ENCODE assay signal across 26 cellular contexts in the genomic region with DNA sequence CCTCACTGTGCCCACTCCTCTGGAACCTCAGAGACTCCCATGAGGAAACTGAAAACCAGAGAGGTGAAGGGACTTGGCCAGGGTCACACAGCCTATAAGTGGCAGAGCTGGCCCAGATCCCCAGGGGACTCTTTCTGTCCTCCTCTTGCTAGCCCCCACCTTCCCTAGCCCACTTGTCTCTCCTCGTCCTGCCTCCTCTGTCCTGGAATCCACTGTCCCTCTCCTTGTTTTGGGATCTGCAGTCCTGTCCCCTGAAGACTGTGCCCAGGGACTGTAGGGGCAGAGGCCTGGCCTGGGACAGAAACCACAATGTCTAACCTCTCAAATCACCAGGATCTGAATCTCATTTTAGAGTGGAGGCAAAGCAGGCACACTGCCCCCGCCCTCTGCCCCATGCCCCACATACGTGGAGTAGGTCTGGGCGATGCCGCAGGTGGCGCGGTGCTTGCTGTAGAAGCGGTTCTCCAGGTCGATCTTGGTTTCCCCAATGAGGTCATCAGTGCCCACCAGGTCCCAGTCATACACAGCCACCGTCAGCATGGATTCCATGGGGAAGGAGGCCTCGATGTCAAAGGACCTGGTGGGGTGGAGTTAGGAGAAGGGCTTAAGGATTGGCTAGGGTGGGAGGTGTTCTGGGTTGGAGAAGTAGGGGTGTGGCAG. TPM values are rescaled to one million over a fixed set of nuclear protein-coding genes. Genes with fewer than 3 reads are reported as not detected.
DNase-seq lines count a peak whose midpoint lies in the region; ATAC-seq and TF ChIP-seq lines count a peak whose summit lies in the region.
"Had no signal": no experiment of that assay in that cellular context is flagged by ENCODE, and none has a peak within 500 bp of the region (broad histone marks: within the 10 kb centered on the region; RNA-seq: fewer than 3 reads in every experiment).

No MANE protein-coding gene starts in this region.

- POLR2A ChIA-PET in A673 (lab: Charles Lee; ENCODE audit: low non-redundant PET): no interaction called here

- H3K27me3 ChIP-seq in lower lobe of right lung (ENCODE audit: low read depth) (no peaks in the 10 kb centered on the region), sigmoid colon (no peaks in the 10 kb centered on the region), A673 (replicated peaks; ENCODE audit: insufficient read depth, low read depth, low read length, poor library complexity) (no peaks in the 10 kb centered on the region)
- H3K27me3 ChIP-seq: BE2C had no signal

- no peak for TF ChIP-seq EP300 in sigmoid colon (IDR thresholded peaks at IDR 0.05)

- H3K9me3 ChIP-seq in T-helper 17 cell (ENCODE audit: control insufficient read depth, low read length, poor library complexity, severe bottlenecking): peaks cover 7% of the 10 kb centered on the region
- H3K9me3 ChIP-seq in lower lobe of right lung: peaks cover 9% of the 10 kb centered on the region
- H3K9me3 ChIP-seq in sigmoid colon: peaks cover 0 to 4% (median 2%) of the 10 kb centered on the region in 4 donors
- peaks cover 5% of the 10 kb centered on the region for H3K9me3 ChIP-seq in A673 (ENCODE audit: low read depth, low read length, poor library complexity, severe bottlenecking)
- H3K9me3 ChIP-seq: A549, BE2C had no signal

- WGBS in sigmoid colon, 2 donors: 88 to 91% methylated on average over 11 of the region's 11 CpGs

- ATAC-seq in T-helper 17 cell (no peak), lower lobe of right lung (no peak), HG02840 (IDR thresholded peaks at IDR 0.05; ENCODE audit: low FRiP score, unreplicated experiment) (no peak)
- ATAC-seq: A549, GM12878 had no signal

- H3K27ac ChIP-seq in lower lobe of right lung: no peak overlapping the region
- H3K27ac ChIP-seq in sigmoid colon: no peak overlapping the region
- no peak overlapping the region for H3K27ac ChIP-seq in A673 (ENCODE audit: low read depth, low read length, poor library complexity, severe bottlenecking)
- H3K27ac ChIP-seq: KMS-11, SK-N-MC had no signal

- H3K4me1 Mint-ChIP-seq in CD14-positive monocyte: peaks cover 4% of the 10 kb centered on the region
- peaks cover 2% of the 10 kb centered on the region for H3K4me1 Mint-ChIP-seq in T-helper 17 cell

- BruUV-seq in A673 (replicated peaks; lab: Mats Ljungman, UMichigan): no TSS peak

- H3K36me3 ChIP-seq in lower lobe of right lung (no peaks in the 10 kb centered on the region), sigmoid colon (no peaks in the 10 kb centered on the region), A673 (ENCODE audit: insufficient read depth, low read length, poor library complexity, severe bottlenecking) (no peaks in the 10 kb centered on the region)
- H3K36me3 ChIP-seq: BE2C had no signal

- CTCF ChIA-PET in A673 (lab: Charles Lee): no interaction called here

- TF ChIP-seq CTCF in CD14-positive monocyte (IDR thresholded peaks at IDR 0.05) (no peak), lower lobe of right lung (IDR thresholded peaks at IDR 0.05) (no peak), sigmoid colon (IDR thresholded peaks at IDR 0.05) (no peak), A673 (conservative IDR thresholded peaks at IDR 0.05; ENCODE audit: low read depth, low read length) (no peak)

- intact Hi-C loops in CD14-positive monocyte (cut with micrococcal nuclease) (loop anchor here in 1 of 2 donors (10.0 kb wide), 1 partner anchor 221 kb away; a partner anchor contains a TSS), lower lobe of right lung (cut with DNase I) (no loop called here), sigmoid colon (cut with DNase I) (no loop called here), A673 (cut with micrococcal nuclease; ENCODE audit: unreplicated experiment) (no loop called here)

- H3K4me3 ChIP-seq in lower lobe of right lung (no peak overlapping the region), sigmoid colon (no peak overlapping the region), A673 (ENCODE audit: low read depth, low read length, poor library complexity, severe bottlenecking) (no peak overlapping the region)
- H3K4me3 ChIP-seq: A549, GM12878, SK-N-MC had no signal

- H3K27ac Mint-ChIP-seq in CD14-positive monocyte (peak overlapping the region in 1 of 7 donors; percentile 4), T-helper 17 cell (peak overlapping the region; percentile 27)
- H3K27ac Mint-ChIP-seq: CD4-positive, alpha-beta T cell had no signal

- peaks cover 0 to 5% (median 3%) of the 10 kb centered on the region in 3 donors for H3K27me3 Mint-ChIP-seq in CD14-positive monocyte (ENCODE audit: low read depth in 3 of 3)
- H3K27me3 Mint-ChIP-seq in T-helper 17 cell: no peaks in the 10 kb centered on the region
- H3K27me3 Mint-ChIP-seq: CD4-positive, alpha-beta T cell had no signal

- H3K4me3 Mint-ChIP-seq in CD14-positive monocyte (no peak overlapping the region), T-helper 17 cell (no peak overlapping the region)
- H3K4me3 Mint-ChIP-seq: CD4-positive, alpha-beta T cell; H9 had no signal

- peak; percentile 34 for DNase-seq in CD14-positive monocyte (ENCODE audit: low spot score)
- no peak for DNase-seq in T-helper 17 cell
- DNase-seq in lower lobe of right lung: peak; percentile 37
- DNase-seq in sigmoid colon: peak; percentile 50
- DNase-seq in A673 (ENCODE audit: low spot score): no peak
- no peak for DNase-seq in NCI-H1930 (lab: John Stamatoyannopoulos, UW)
- DNase-seq: CD4-positive, alpha-beta T cell; COR-L47; DMS 273 treated with DMSO at 0.1 percent for 48 hours; DMS79 treated with DMSO at 0.1 percent for 48 hours; H9; MV-4-11; NCI-H1105 treated with DMSO at 0.1 percent for 48 hours; NCI-H2081 treated with DMSO at 0.1 percent for 48 hours; NCI-H2171 treated with DMSO at 0.1 percent for 48 hours; NCI-H446; NCI-H526; OCI-M1; SHP77 treated with DMSO at 0.1 percent for 48 hours had no signal

- peaks cover 2 to 7% (median 3%) of the 10 kb centered on the region in 7 donors for H3K9me3 Mint-ChIP-seq in CD14-positive monocyte
- H3K9me3 Mint-ChIP-seq: CD4-positive, alpha-beta T cell had no signal

- H3K36me3 Mint-ChIP-seq in CD14-positive monocyte (no peaks in the 10 kb centered on the region), T-helper 17 cell (ENCODE audit: low read depth) (no peaks in the 10 kb centered on the region)

- no peaks in the 10 kb centered on the region for H3K4me1 ChIP-seq in lower lobe of right lung
- no peaks in the 10 kb centered on the region for H3K4me1 ChIP-seq in sigmoid colon
- H3K4me1 ChIP-seq in A673 (ENCODE audit: insufficient read depth, low read length, poor library complexity, severe bottlenecking): peaks cover 10% of the 10 kb centered on the region
- H3K4me1 ChIP-seq: BE2C had no signal

- no peak for TF ChIP-seq POLR2A in sigmoid colon (IDR thresholded peaks at IDR 0.05)

RNA-seq across cellular contexts. Expression of a gene that starts 12.5 kb away (rescaled TPM):
- not detected for polyA plus RNA-seq in CD14-positive monocyte
- total RNA-seq in T-helper 17 cell: under 1 TPM; 0.50 to 0.87 TPM
- 0.35 TPM for total RNA-seq in lower lobe of right lung
- under 1 TPM in 1 of 4 donors, not detected in 3; 0.71 TPM for total RNA-seq in sigmoid colon
- under 1 TPM in 1 of 3 donors, not detected in 2; 0.32 TPM for polyA plus RNA-seq in sigmoid colon
- total RNA-seq in A673 (2021): not detected in 2 replicates
- total RNA-seq: HT1080 had no signal

Comparison
In these comparisons a context has a peak if more than half of its experiments do, and no peak if none do; other contexts are left out.
1. DNase-seq: peak in CD14-positive monocyte (single experiment), lower lobe of right lung (single experiment) and sigmoid colon (single experiment); none in T-helper 17 cell (0 of 3), A673 (single experiment) and NCI-H1930 (0 of 2).